Comparison of ENCODE assay signal across 22 cellular contexts in genomic region chr15:73015493-73015892, GRCh38.
"Had no signal": no experiment of that assay in that cellular context is flagged by ENCODE, and none has a peak within 500 bp of the region (broad histone marks: within the 10 kb centered on the region; RNA-seq: fewer than 3 reads in every experiment).

No MANE protein-coding gene starts in this region.

- DNase-seq: activated B cell treated with CpG ODN at 0.5 μM for 24 hours; activated CD4-positive, alpha-beta T cell treated with anti-CD3 and anti-CD28 coated beads for 48 hours; activated CD8-positive, alpha-beta T cell treated with anti-CD3 and anti-CD28 coated beads, Interleukin-2, amount 10 ng/mL, durations not matched to agents 7 days and 5 days; activated naive CD4-positive, alpha-beta T cell treated with anti-CD3 and anti-CD28 coated beads, Interleukin-2, amount 10 ng/mL, durations not matched to agents 7 days and 5 days; activated naive CD8-positive, alpha-beta T cell treated with anti-CD3 and anti-CD28 coated beads, Interleukin-2, amount 50 U/mL, for 24 hours; activated T-cell treated with anti-CD3 and anti-CD28 coated beads, Interleukin-2, amount 50 U/mL, for 24 hours; aorta; brain microvascular endothelial cell; colonic mucosa; erythroblast; hypothalamus; kidney; left lung; stimulated activated CD4-positive, alpha-beta T cell treated with anti-CD3 and anti-CD28 coated beads, Interleukin-4, amount 100 ng/mL, for 1 hour; stimulated activated naive CD8-positive, alpha-beta T cell treated with anti-CD3 and anti-CD28 coated beads, Interleukin-15, amount 100 ng/mL, for 72 hours; transverse colon had no signal

- H3K27ac Mint-ChIP-seq: activated B cell treated with CpG ODN at 0.5 μM for 24 hours; activated CD8-positive, alpha-beta T cell treated with anti-CD3 and anti-CD28 coated beads, Interleukin-2, amount 10 ng/mL, durations not matched to agents 7 days and 5 days; activated naive CD4-positive, alpha-beta T cell treated with anti-CD3 and anti-CD28 coated beads, Interleukin-2, amount 10 ng/mL, durations not matched to agents 7 days and 5 days; activated naive CD8-positive, alpha-beta T cell treated with anti-CD3 and anti-CD28 coated beads, Interleukin-2, amount 50 U/mL, for 24 hours; activated T-cell treated with anti-CD3 and anti-CD28 coated beads, Interleukin-2, amount 50 U/mL, for 24 hours; progenitor cell of endocrine pancreas; stimulated activated naive CD8-positive, alpha-beta T cell treated with anti-CD3 and anti-CD28 coated beads, Interleukin-15, amount 100 ng/mL, for 72 hours had no signal

- H3K9me3 Mint-ChIP-seq: activated B cell treated with CpG ODN at 0.5 μM for 24 hours; activated naive CD4-positive, alpha-beta T cell treated with anti-CD3 and anti-CD28 coated beads, Interleukin-2, amount 10 ng/mL, durations not matched to agents 7 days and 5 days; activated naive CD8-positive, alpha-beta T cell treated with anti-CD3 and anti-CD28 coated beads, Interleukin-2, amount 50 U/mL, for 24 hours; activated T-cell treated with anti-CD3 and anti-CD28 coated beads, Interleukin-2, amount 50 U/mL, for 24 hours; central memory CD8-positive, alpha-beta T cell; stimulated activated naive CD8-positive, alpha-beta T cell treated with anti-CD3 and anti-CD28 coated beads, Interleukin-15, amount 100 ng/mL, for 72 hours had no signal

- H3K36me3 ChIP-seq: brain microvascular endothelial cell, colonic mucosa, left lung, right atrium auricular region, suprapubic skin, transverse colon, vagina had no signal

- H3K27me3 Mint-ChIP-seq: progenitor cell of endocrine pancreas had no signal

- H3K27ac ChIP-seq: brain microvascular endothelial cell, colonic mucosa, left lung, right atrium auricular region, skin epidermis, suprapubic skin, transverse colon, vagina had no signal

- H3K36me3 Mint-ChIP-seq: activated naive CD4-positive, alpha-beta T cell treated with anti-CD3 and anti-CD28 coated beads, Interleukin-2, amount 10 ng/mL, durations not matched to agents 7 days and 5 days had no signal

- H3K4me3 ChIP-seq: colonic mucosa, left lung, right atrium auricular region, skin epidermis, suprapubic skin, transverse colon, vagina had no signal

- ATAC-seq: activated CD8-positive, alpha-beta T cell treated with anti-CD3 and anti-CD28 coated beads, Interleukin-2, amount 10 ng/mL, durations not matched to agents 7 days and 5 days; activated naive CD8-positive, alpha-beta T cell treated with anti-CD3 and anti-CD28 coated beads, Interleukin-2, amount 50 U/mL, for 24 hours; stimulated activated naive CD8-positive, alpha-beta T cell treated with anti-CD3 and anti-CD28 coated beads, Interleukin-15, amount 100 ng/mL, for 72 hours had no signal

- H3K27me3 ChIP-seq: brain microvascular endothelial cell, colonic mucosa, right atrium auricular region, suprapubic skin, transverse colon, vagina had no signal

- H3K4me1 ChIP-seq: colonic mucosa, left lung had no signal

- H3K4me1 Mint-ChIP-seq: activated B cell treated with CpG ODN at 0.5 μM for 24 hours; activated naive CD4-positive, alpha-beta T cell treated with anti-CD3 and anti-CD28 coated beads, Interleukin-2, amount 10 ng/mL, durations not matched to agents 7 days and 5 days; activated naive CD8-positive, alpha-beta T cell treated with anti-CD3 and anti-CD28 coated beads, Interleukin-2, amount 50 U/mL, for 24 hours; central memory CD8-positive, alpha-beta T cell had no signal

- H3K4me3 Mint-ChIP-seq: activated B cell treated with CpG ODN at 0.5 μM for 24 hours; activated CD8-positive, alpha-beta T cell treated with anti-CD3 and anti-CD28 coated beads, Interleukin-2, amount 10 ng/mL, durations not matched to agents 7 days and 5 days; activated naive CD4-positive, alpha-beta T cell treated with anti-CD3 and anti-CD28 coated beads, Interleukin-2, amount 10 ng/mL, durations not matched to agents 7 days and 5 days; activated naive CD8-positive, alpha-beta T cell treated with anti-CD3 and anti-CD28 coated beads, Interleukin-2, amount 50 U/mL, for 24 hours; activated T-cell treated with anti-CD3 and anti-CD28 coated beads, Interleukin-2, amount 50 U/mL, for 24 hours; central memory CD8-positive, alpha-beta T cell; stimulated activated naive CD8-positive, alpha-beta T cell treated with anti-CD3 and anti-CD28 coated beads, Interleukin-15, amount 100 ng/mL, for 72 hours had no signal

- H3K9me3 ChIP-seq: colonic mucosa, left lung, right atrium auricular region, suprapubic skin, transverse colon, vagina had no signal
